In genomic region chr1:43945898-43946243, GRCh38 we compare ENCODE assay signal across 1 cellular context.
TF ChIP-seq lines count a peak whose summit lies in the region.

No MANE protein-coding gene starts in this region.

TF ChIP-seq in SK-N-SH treated with all-trans-retinoic acid at 6 μM for 48 hours, 23 proteins besides CTCF, POLR2A, EP300 and RAD21 (continued from another document):
- no peak for TF ChIP-seq PATZ1 (CRISPR knock-in tag; IDR thresholded peaks at IDR 0.05; ENCODE audit: borderline replicate concordance)
- TF ChIP-seq TCF4 (CRISPR knock-in tag; IDR thresholded peaks at IDR 0.05; ENCODE audit: borderline replicate concordance), result no peak
- TF ChIP-seq CSDC2 (CRISPR knock-in tag; IDR thresholded peaks at IDR 0.05), result no peak
- TF ChIP-seq RARB (CRISPR knock-in tag; IDR thresholded peaks at IDR 0.05), result no peak
- TF ChIP-seq GLIS3 (CRISPR knock-in tag; IDR thresholded peaks at IDR 0.05), result no peak
- no peak for TF ChIP-seq CSRNP3 (CRISPR knock-in tag; IDR thresholded peaks at IDR 0.05)
- no peak for TF ChIP-seq TOX (CRISPR knock-in tag; IDR thresholded peaks at IDR 0.05; ENCODE audit: borderline replicate concordance)
- no peak for TF ChIP-seq ARNTL (CRISPR knock-in tag; IDR thresholded peaks at IDR 0.05; ENCODE audit: borderline replicate concordance, low read depth)
- no peak for TF ChIP-seq ZFP30 (CRISPR knock-in tag; IDR thresholded peaks at IDR 0.05)
- TF ChIP-seq SNAI2 (CRISPR knock-in tag; IDR thresholded peaks at IDR 0.05), result no peak
- TF ChIP-seq BACH2 (CRISPR knock-in tag; IDR thresholded peaks at IDR 0.05; ENCODE audit: borderline replicate concordance), result no peak
- no peak for TF ChIP-seq ESRRG (CRISPR knock-in tag; IDR thresholded peaks at IDR 0.05)
TF ChIP-seq in SK-N-SH treated with all-trans-retinoic acid at 6 μM for 48 hours: peak in this region for 0.
